In the genomic region with DNA sequence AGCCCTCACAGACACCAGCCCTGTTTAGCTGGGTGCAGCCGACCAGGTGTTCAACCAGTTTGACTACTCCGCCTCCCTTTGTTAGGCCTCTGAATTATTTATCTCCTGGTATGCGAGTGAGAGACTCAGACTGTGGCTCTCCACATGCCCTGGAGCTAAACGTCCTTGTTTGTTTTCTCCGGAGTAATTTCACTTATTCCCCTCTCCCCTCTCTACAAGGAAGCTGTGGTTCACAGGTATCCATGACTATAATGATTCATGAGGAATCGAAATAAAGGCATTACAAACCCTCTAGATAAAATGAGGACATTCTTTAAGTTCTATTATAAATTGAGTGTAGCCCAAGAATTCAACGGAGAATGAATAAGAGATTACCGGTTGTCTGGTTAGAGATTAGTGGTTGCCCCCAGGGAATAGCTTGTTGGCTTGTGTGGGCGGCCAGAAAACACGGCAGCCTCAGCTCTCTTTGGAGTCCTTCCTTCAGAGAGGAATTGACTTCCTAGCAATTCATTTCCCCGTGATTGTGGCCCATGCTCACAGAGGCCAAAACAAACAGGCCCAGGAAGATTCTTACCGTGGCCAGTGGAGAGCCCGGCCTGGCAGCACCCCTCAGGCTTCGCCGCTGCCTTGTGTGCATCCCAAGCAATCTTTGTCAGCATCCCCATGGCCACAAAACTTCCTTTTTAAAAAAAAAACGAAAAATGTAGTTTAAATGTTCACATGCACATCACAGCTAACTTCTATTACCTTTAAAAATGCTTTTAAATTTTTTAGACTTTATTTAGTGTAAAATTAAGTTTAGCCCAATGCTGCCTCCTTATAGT, we compare ENCODE assay signal across 9 cellular contexts.
DNase-seq lines count a peak whose midpoint lies in the region; ATAC-seq and TF ChIP-seq lines count a peak whose summit lies in the region.
"Had no signal": no experiment of that assay in that cellular context is flagged by ENCODE, and none has a peak within 500 bp of the region (broad histone marks: within the 10 kb centered on the region; RNA-seq: fewer than 3 reads in every experiment).

No MANE protein-coding gene starts in this region.

- H3K9ac ChIP-seq in NT2/D1 (ENCODE audit: insufficient read length, low read depth): peak overlapping the region; percentile 21

- DNase-seq in HAP-1 (ENCODE audit: low spot score in 2 of 2) (peak; percentile 86 to 90), NT2/D1 (ENCODE audit: low read depth, low spot score) (peak; percentile 64), heart left ventricle (peak; percentile 58 to 71 (median 62)), gastrocnemius medialis (no peak), vagina (ENCODE audit: extremely low spot score in 2 of 2) (no peak), Ammon's horn (ENCODE audit: low spot score) (no peak)
- DNase-seq in activated naive CD4-positive, alpha-beta T cell (lab: John Stamatoyannopoulos, UW): no peak

- no peak for TF ChIP-seq CTCF in heart left ventricle (IDR thresholded peaks at IDR 0.05)
- no peak for TF ChIP-seq CTCF in gastrocnemius medialis (IDR thresholded peaks at IDR 0.05 in 4 of 5, conservative IDR thresholded peaks at IDR 0.05 in 1 of 5)
- TF ChIP-seq CTCF in vagina (IDR thresholded peaks at IDR 0.05): no peak

- in situ Hi-C loops in HAP-1 (cut with MboI; ENCODE audit: low sequenced_read_pairs) (no loop called here), gastrocnemius medialis (cut with MboI; ENCODE audit: low sequenced_read_pairs in 4 of 4) (no loop called here)

- H3K9me3 ChIP-seq in HAP-1 (no peaks in the 10 kb centered on the region), NT2/D1 (ENCODE audit: insufficient read depth, low read length) (no peaks in the 10 kb centered on the region), heart left ventricle (no peaks in the 10 kb centered on the region), gastrocnemius medialis (no peaks in the 10 kb centered on the region), vagina (no peaks in the 10 kb centered on the region)

- ATAC-seq in heart left ventricle (peak; percentile 36 to 82 (median 74)), gastrocnemius medialis (peak; percentile 53 to 62), HG03039 (IDR thresholded peaks at IDR 0.05; ENCODE audit: unreplicated experiment) (no peak)

- H3K27me3 ChIP-seq in HAP-1 (ENCODE audit: low read depth) (no peaks in the 10 kb centered on the region), NT2/D1 (ENCODE audit: insufficient read depth, insufficient read length) (no peaks in the 10 kb centered on the region), heart left ventricle (no peaks in the 10 kb centered on the region), gastrocnemius medialis (no peaks in the 10 kb centered on the region), vagina (no peaks in the 10 kb centered on the region)
- H3K27me3 ChIP-seq: Peyer's patch had no signal

- H3K4me3 ChIP-seq in HAP-1 (no peak overlapping the region), NT2/D1 (ENCODE audit: insufficient read length, low read depth) (no peak overlapping the region), heart left ventricle (no peak overlapping the region), gastrocnemius medialis (no peak overlapping the region), vagina (no peak overlapping the region)
- H3K4me3 ChIP-seq: Peyer's patch had no signal

- no peaks in the 10 kb centered on the region for H3K36me3 ChIP-seq in HAP-1 (replicated peaks)
- H3K36me3 ChIP-seq in NT2/D1 (ENCODE audit: insufficient read depth, insufficient read length, low read length): no peaks in the 10 kb centered on the region
- no peaks in the 10 kb centered on the region for H3K36me3 ChIP-seq in heart left ventricle
- H3K36me3 ChIP-seq in gastrocnemius medialis: no peaks in the 10 kb centered on the region
- H3K36me3 ChIP-seq in vagina: no peaks in the 10 kb centered on the region
- H3K36me3 ChIP-seq: Peyer's patch had no signal

- TF ChIP-seq POLR2A in heart left ventricle (IDR thresholded peaks at IDR 0.05) (no peak), gastrocnemius medialis (IDR thresholded peaks at IDR 0.05) (no peak), vagina (IDR thresholded peaks at IDR 0.05) (no peak)

- intact Hi-C loops in heart left ventricle (cut with DNase I): no loop called here
- intact Hi-C loops in gastrocnemius medialis (cut with DNase I; ENCODE audit: low total_unique reads): no loop called here
- intact Hi-C loops in vagina (cut with DNase I): no loop called here

- H3K4me1 ChIP-seq in HAP-1: peaks cover 12% of the 10 kb centered on the region
- no peaks in the 10 kb centered on the region for H3K4me1 ChIP-seq in NT2/D1 (ENCODE audit: insufficient read depth, insufficient read length)
- H3K4me1 ChIP-seq in heart left ventricle: peaks cover 0 to 12% (median 4%) of the 10 kb centered on the region in 12 donors
- H3K4me1 ChIP-seq in gastrocnemius medialis: no peaks in the 10 kb centered on the region
- H3K4me1 ChIP-seq in vagina: peaks cover 5% of the 10 kb centered on the region
- H3K4me1 ChIP-seq: Peyer's patch had no signal

- peak overlapping the region in 9 of 12 donors; percentile 3 to 56 (median 37) for H3K27ac ChIP-seq in heart left ventricle
- peak overlapping the region; percentile 5 to 64 (median 55) for H3K27ac ChIP-seq in gastrocnemius medialis
- no peak overlapping the region for H3K27ac ChIP-seq in vagina

- WGBS in heart left ventricle, 4 donors: 48 to 59% (median 54%) methylated on average over 15 to 16 of the region's 16 CpGs

Comparison
In these comparisons a context has a peak if more than half of its experiments do, and no peak if none do; other contexts are left out.
1. DNase-seq: peak in HAP-1 (2 of 2), NT2/D1 (single experiment) and heart left ventricle (5 of 5); none in gastrocnemius medialis (0 of 2), vagina (0 of 2), activated naive CD4-positive, alpha-beta T cell (0 of 4) and Ammon's horn (single experiment).